In the genomic region with DNA sequence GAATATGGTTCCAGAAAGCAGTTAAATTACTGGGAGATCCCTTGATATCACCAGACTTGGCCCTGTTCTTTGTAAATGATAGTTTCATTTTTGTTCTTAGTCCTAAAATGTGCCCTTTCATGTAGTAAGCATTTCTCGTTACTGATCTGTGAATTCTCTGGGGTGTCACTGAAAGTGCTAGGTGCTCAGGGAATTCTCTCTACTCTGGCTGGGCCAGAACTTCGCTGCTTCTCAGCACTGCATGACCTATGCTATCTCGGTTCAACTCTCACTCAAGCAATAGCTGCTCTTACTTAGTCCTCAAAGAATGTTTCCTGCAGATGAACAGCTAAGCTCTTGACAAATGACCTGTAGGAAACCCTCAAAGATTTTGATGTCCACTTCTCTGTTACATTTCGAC, we compare ENCODE assay signal across 18 cellular contexts.
"Had no signal": no experiment of that assay in that cellular context is flagged by ENCODE, and none has a peak within 500 bp of the region (broad histone marks: within the 10 kb centered on the region; RNA-seq: fewer than 3 reads in every experiment).

No MANE protein-coding gene starts in this region.

- H3K36me3 ChIP-seq: left ventricle myocardium inferior, ovary, right atrium auricular region, right lobe of liver, tibial nerve had no signal

- H3K4me1 ChIP-seq: left ventricle myocardium inferior, right atrium auricular region, right lobe of liver, tibial nerve had no signal

- DNase-seq: islet precursor cell; left ventricle myocardium inferior; midbrain; mucosa of descending colon; naive thymus-derived CD4-positive, alpha-beta T cell; ovary; right lobe of liver; stimulated activated CD4-positive, alpha-beta T cell treated with anti-CD3 and anti-CD28 coated beads, Interleukin-1b, Interleukin-23, amount 100 ng/mL, for 48 hours; stimulated activated CD4-positive, alpha-beta T cell treated with anti-CD3 and anti-CD28 coated beads, Interleukin-2, amount 100 ng/mL, for 48 hours; stimulated activated CD4-positive, alpha-beta T cell treated with anti-CD3 and anti-CD28 coated beads, Interleukin-4, amount 100 ng/mL, for 4 hours; stimulated activated CD8-positive, alpha-beta memory T cell treated with anti-CD3 and anti-CD28 coated beads, Interleukin-4, amount 100 ng/mL, for 48 hours; stimulated activated naive CD4-positive, alpha-beta T cell treated with Interleukin-2 at 50 U/mL for 16 hours; stimulated activated naive CD8-positive, alpha-beta T cell treated with anti-CD3 and anti-CD28 coated beads, Interleukin-15, amount 100 ng/mL, for 72 hours; substantia nigra had no signal

- H3K27me3 ChIP-seq: hepatocyte, ovary, right atrium auricular region, right lobe of liver, tibial nerve had no signal

- H2AFZ ChIP-seq: hepatocyte had no signal

- H3K4me2 ChIP-seq: hepatocyte, smooth muscle cell had no signal

- H3K4me3 ChIP-seq: hepatocyte, left ventricle myocardium inferior, mucosa of descending colon, ovary, right atrium auricular region, right lobe of liver, smooth muscle cell, tibial nerve had no signal

- H3K9me3 ChIP-seq: right lobe of liver had no signal

- H3K79me2 ChIP-seq: hepatocyte had no signal

- H3K27ac ChIP-seq: hepatocyte, left ventricle myocardium inferior, ovary, right atrium auricular region, right lobe of liver, tibial nerve had no signal
